Comparison of ENCODE assay signal across 23 cellular contexts in the genomic region with DNA sequence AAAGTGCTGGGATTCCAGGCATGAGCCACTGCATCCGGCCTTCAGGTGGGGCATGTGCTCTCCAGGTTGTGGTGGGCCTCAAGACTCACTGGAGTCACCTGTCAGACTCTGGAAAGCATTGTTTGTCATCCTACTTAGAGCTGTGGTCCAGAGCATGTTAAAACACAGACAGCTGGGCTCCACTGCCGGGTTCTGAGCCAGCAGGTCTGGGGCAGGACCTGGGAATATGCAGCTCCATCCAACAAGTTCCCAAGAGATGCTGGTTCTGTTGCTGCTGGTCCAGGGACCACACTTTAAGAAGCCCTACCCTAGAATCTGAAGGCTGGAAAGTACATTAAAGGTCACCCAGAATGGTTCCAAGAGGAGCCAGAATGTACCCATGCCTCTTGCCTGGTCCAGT.
A peak's percentile ranks its signal among the peaks of the same experiment; 100 is the strongest.
DNase-seq lines count a peak whose midpoint lies in the region; ATAC-seq and TF ChIP-seq lines count a peak whose summit lies in the region.
"Had no signal": no experiment of that assay in that cellular context is flagged by ENCODE, and none has a peak within 500 bp of the region (broad histone marks: within the 10 kb centered on the region; RNA-seq: fewer than 3 reads in every experiment).

No MANE protein-coding gene starts in this region.

- H3K4me1 ChIP-seq in left ventricle myocardium inferior (peaks cover 90% of the 10 kb centered on the region), vagina (peaks cover 93% of the 10 kb centered on the region)

- no peak for TF ChIP-seq CTCF in left ventricle myocardium inferior (IDR thresholded peaks at IDR 0.05; ENCODE audit: borderline replicate concordance)
- TF ChIP-seq CTCF in vagina (IDR thresholded peaks at IDR 0.05), result no peak
- TF ChIP-seq CTCF in GM10248 (IDR thresholded peaks at IDR 0.05; ENCODE audit: control extremely low read depth, extremely low read depth, low read depth, missing control alignments), result no peak

- ATAC-seq in Right ventricle myocardium superior (ENCODE audit: poor library complexity), result no peak
- no peak for ATAC-seq in left cardiac atrium
- ATAC-seq in sciatic nerve, result no peak
- ATAC-seq in HG03045 (IDR thresholded peaks at IDR 0.05; ENCODE audit: unreplicated experiment), result no peak
- ATAC-seq: HCT116; stimulated activated naive CD8-positive, alpha-beta T cell treated with anti-CD3 and anti-CD28 coated beads, Interleukin-15, amount 100 ng/mL, for 72 hours had no signal

- H3K4me3 ChIP-seq in left ventricle myocardium inferior (no peak overlapping the region), vagina (no peak overlapping the region)
- H3K4me3 ChIP-seq: GM12878, PC-9, upper lobe of left lung had no signal

- H3K36me3 ChIP-seq in left ventricle myocardium inferior (no peaks in the 10 kb centered on the region), vagina (no peaks in the 10 kb centered on the region)
- H3K36me3 ChIP-seq: upper lobe of left lung had no signal

- H3K27me3 ChIP-seq in left ventricle myocardium inferior (ENCODE audit: low read depth) (no peaks in the 10 kb centered on the region), vagina (no peaks in the 10 kb centered on the region)
- H3K27me3 ChIP-seq: upper lobe of left lung had no signal

- H3K9me3 ChIP-seq in left ventricle myocardium inferior (replicated peaks), result no peaks in the 10 kb centered on the region
- H3K9me3 ChIP-seq in vagina, result no peaks in the 10 kb centered on the region
- H3K9me3 ChIP-seq: upper lobe of left lung had no signal

- intact Hi-C loops in Right ventricle myocardium superior (cut with DNase I), result loop anchor here (10.0 kb wide), 1 partner anchor 72 kb away; a partner anchor contains a TSS
- intact Hi-C loops in left cardiac atrium (cut with DNase I), result no loop called here
- intact Hi-C loops in left ventricle myocardium inferior (cut with micrococcal nuclease), result no loop called here
- intact Hi-C loops in sciatic nerve (cut with DNase I), result loop anchor here (10.0 kb wide), 2 partner anchors 88 to 188 kb away; no protein-coding TSS in a partner anchor
- intact Hi-C loops in vagina (cut with DNase I), result no loop called here

- POLR2A ChIA-PET in GM10248 (lab: Yijun Ruan, JAX), result interaction anchor here (0.6 kb wide), 1 partner anchor 12 kb away, joined by 4 read pairs; no protein-coding TSS in a partner anchor

- CTCF ChIA-PET in GM10248 (lab: Yijun Ruan, JAX), result interaction anchor here (0.8 to 2.5 kb wide), 8 partner anchors 12 to 491 kb away, joined by 3 to 5 read pairs (median 3); no protein-coding TSS in a partner anchor

- TF ChIP-seq POLR2A in vagina (IDR thresholded peaks at IDR 0.05), result no peak

- DNase-seq in Right ventricle myocardium superior, result peak; percentile 58
- no peak for DNase-seq in left cardiac atrium
- no peak for DNase-seq in left ventricle myocardium inferior
- DNase-seq in sciatic nerve (ENCODE audit: low spot score), result peak; percentile 46
- no peak for DNase-seq in vagina (ENCODE audit: extremely low spot score in 2 of 2)
- DNase-seq in GM10248 (ENCODE audit: extremely low spot score), result no peak
- DNase-seq in AML-193 (lab: John Stamatoyannopoulos, UW), result no peak
- DNase-seq: activated CD4-positive, alpha-beta T cell treated with anti-CD3 and anti-CD28 coated beads for 48 hours; activated effector memory CD4-positive, alpha-beta T cell treated with anti-CD3 and anti-CD28 coated beads, Interleukin-2, amount 50 U/mL, for 16 hours; activated naive CD8-positive, alpha-beta T cell treated with anti-CD3 and anti-CD28 coated beads for 36 hours; activated T-cell treated with anti-CD3 and anti-CD28 coated beads, Interleukin-2, amount 50 U/mL, for 1 hour; cerebellar nuclear complex; NCI-H1092; NCI-H187; PC-9; SHP77 treated with DMSO at 0.1 percent for 48 hours; stimulated activated naive CD8-positive, alpha-beta T cell treated with anti-CD3 and anti-CD28 coated beads, Interleukin-15, amount 100 ng/mL, for 72 hours had no signal

- H3K27ac ChIP-seq in left ventricle myocardium inferior (replicated peaks) (peak overlapping the region; percentile 94), vagina (peak overlapping the region; percentile 76)
- H3K27ac ChIP-seq: 22Rv1, PC-9, upper lobe of left lung, VCaP had no signal

Comparison
In these comparisons a context has a peak if more than half of its experiments do, and no peak if none do; other contexts are left out.
1. DNase-seq: peak in Right ventricle myocardium superior (single experiment) and sciatic nerve (single experiment); none in left cardiac atrium (single experiment), left ventricle myocardium inferior (single experiment), vagina (0 of 2), GM10248 (single experiment) and AML-193 (0 of 2).
2. intact Hi-C loops: an anchor here in Right ventricle myocardium superior (10.0 kb wide) and sciatic nerve (10.0 kb wide); none called in left cardiac atrium, left ventricle myocardium inferior and vagina.